Comparison of ENCODE assay signal across 19 cellular contexts in genomic region chr19:50880241-50880640, GRCh38. TPM values are rescaled to one million over a fixed set of nuclear protein-coding genes. Genes with fewer than 3 reads are reported as not detected.
DNase-seq lines count a peak whose midpoint lies in the region; ATAC-seq and TF ChIP-seq lines count a peak whose summit lies in the region.
"Had no signal": no experiment of that assay in that cellular context is flagged by ENCODE, and none has a peak within 500 bp of the region (broad histone marks: within the 10 kb centered on the region; RNA-seq: fewer than 3 reads in every experiment).

No MANE protein-coding gene starts in this region.

- H3K27ac ChIP-seq in 22Rv1 (peak overlapping the region; percentile 100), VCaP (peak overlapping the region; percentile 100), prostate gland (peak overlapping the region; percentile 61 to 99), substantia nigra (ENCODE audit: low read depth, low read length, poor library complexity, severe bottlenecking) (no peak overlapping the region)
- H3K27ac ChIP-seq: GM23248 had no signal

- ATAC-seq in HG03439 (IDR thresholded peaks at IDR 0.05; ENCODE audit: unreplicated experiment), result no peak
- ATAC-seq: CD8-positive, alpha-beta T cell had no signal

- peak; percentile 69 for DNase-seq in prostate gland (ENCODE audit: low spot score)
- DNase-seq in type B pancreatic cell (ENCODE audit: extremely low spot score, unreplicated experiment), result no peak
- DNase-seq in NCI-H1092 treated with DMSO at 0.1 percent for 48 hours (lab: John Stamatoyannopoulos, UW), result no peak
- no peak for DNase-seq in substantia nigra (lab: John Stamatoyannopoulos, UW)
- DNase-seq: C1 segment of cervical spinal cord; CD4-positive, CD25-positive, alpha-beta regulatory T cell; CD8-positive, alpha-beta T cell; DMS153; DND-41; GM23248; H7; HCEC 1CT had no signal

- H3K27me3 ChIP-seq in prostate gland (replicated peaks; ENCODE audit: insufficient read depth), result no peaks in the 10 kb centered on the region

- H3K4me3 Mint-ChIP-seq in type B pancreatic cell, result peak overlapping the region; percentile 9
- H3K4me3 Mint-ChIP-seq: CD4-positive, CD25-positive, alpha-beta regulatory T cell; CD8-positive, alpha-beta T cell had no signal

- H3K4me3 ChIP-seq in prostate gland, result no peak overlapping the region
- H3K4me3 ChIP-seq: GM23248 had no signal

- intact Hi-C loops in prostate gland (cut with DNase I), result no loop called here

- H3K9me3 ChIP-seq in prostate gland, result no peaks in the 10 kb centered on the region
- H3K9me3 ChIP-seq: Caco-2 had no signal

- H3K4me1 ChIP-seq in prostate gland (replicated peaks), result no peaks in the 10 kb centered on the region
- H3K4me1 ChIP-seq: Caco-2 had no signal

- TF ChIP-seq CTCF in 22Rv1 (IDR thresholded peaks at IDR 0.05) (no peak), VCaP (conservative IDR thresholded peaks at IDR 0.05) (no peak), prostate gland (IDR thresholded peaks at IDR 0.05) (no peak), type B pancreatic cell (conservative IDR thresholded peaks at IDR 0.05) (no peak)

- peak overlapping the region; percentile 76 for H3K27ac Mint-ChIP-seq in type B pancreatic cell
- H3K27ac Mint-ChIP-seq: CD4-positive, CD25-positive, alpha-beta regulatory T cell; CD8-positive, alpha-beta T cell had no signal

- no peaks in the 10 kb centered on the region for H3K4me1 Mint-ChIP-seq in type B pancreatic cell (ENCODE audit: unreplicated experiment)

- no peaks in the 10 kb centered on the region for H3K36me3 ChIP-seq in prostate gland

- peaks cover 54% of the 10 kb centered on the region for H3K27me3 Mint-ChIP-seq in type B pancreatic cell

- H3K9me3 Mint-ChIP-seq in type B pancreatic cell, result no peaks in the 10 kb centered on the region
- H3K9me3 Mint-ChIP-seq: CD4-positive, CD25-positive, alpha-beta regulatory T cell; CD8-positive, alpha-beta T cell had no signal

- 54% methylated on average over 5 of the region's 5 CpGs for WGBS in prostate gland

- H3K36me3 Mint-ChIP-seq in type B pancreatic cell, result no peaks in the 10 kb centered on the region
- H3K36me3 Mint-ChIP-seq: CD4-positive, CD25-positive, alpha-beta regulatory T cell; CD8-positive, alpha-beta T cell had no signal

- no peak for TF ChIP-seq POLR2A in prostate gland (IDR thresholded peaks at IDR 0.05)

RNA-seq across cellular contexts. Expression of gene KLK2, which starts 7.0 kb away (rescaled TPM):
- over 10,000 TPM in 1 of 2 donors, 1,000 to 10,000 TPM in 1; 3,344 to 10,024 TPM for total RNA-seq in prostate gland
- 0.43 TPM in 1 of 2 replicates, not detected in the other for total RNA-seq in type B pancreatic cell (ENCODE audit: low replicate concordance)
- total RNA-seq: A172; A673; Caco-2; CD4-positive, CD25-positive, alpha-beta regulatory T cell; CD8-positive, alpha-beta T cell; GM23248; H1; H7 had no signal

RNA-seq across cellular contexts. Expression of gene KLK3, which starts 25.5 kb away (rescaled TPM):
- total RNA-seq in prostate gland, result over 10,000 TPM in 1 of 2 donors, 1,000 to 10,000 TPM in 1; 7,620 to 35,247 TPM
- total RNA-seq in type B pancreatic cell (ENCODE audit: low replicate concordance), result not detected in 2 replicates
- total RNA-seq: A172; A673; Caco-2; CD4-positive, CD25-positive, alpha-beta regulatory T cell; CD8-positive, alpha-beta T cell; GM23248; H1; H7 had no signal

RNA-seq across cellular contexts. Expression of gene KLK4, which starts 31.0 kb away (rescaled TPM):
- 100 to 1,000 TPM; 188 to 330 TPM for total RNA-seq in prostate gland
- total RNA-seq in type B pancreatic cell (ENCODE audit: low replicate concordance), result 0.46 TPM in 1 of 2 replicates, not detected in the other
- total RNA-seq: A172; A673; Caco-2; CD4-positive, CD25-positive, alpha-beta regulatory T cell; CD8-positive, alpha-beta T cell; GM23248; H1; H7 had no signal

RNA-seq across cellular contexts. Expression of gene KLK15, which starts 46.9 kb away (rescaled TPM):
- total RNA-seq in prostate gland (1 to 10 TPM; 4.0 to 8.5 TPM), type B pancreatic cell (ENCODE audit: low replicate concordance) (0.26 TPM in 1 of 2 replicates, not detected in the other)
- total RNA-seq: A172; A673; Caco-2; CD4-positive, CD25-positive, alpha-beta regulatory T cell; CD8-positive, alpha-beta T cell; GM23248; H1; H7 had no signal

RNA-seq across cellular contexts. Expression of gene KLK1, which starts 56.7 kb away (rescaled TPM):
- total RNA-seq in prostate gland (10 to 100 TPM in 1 of 2 donors, 1 to 10 TPM in 1; 8.3 to 45.2 TPM), type B pancreatic cell (ENCODE audit: low replicate concordance) (1.5 and 2.9 TPM in 2 replicates)
- total RNA-seq: A172; A673; CD8-positive, alpha-beta T cell; GM23248; H7 had no signal

Comparison
In these comparisons a context has a peak if more than half of its experiments do, and no peak if none do; other contexts are left out.
1. RNA of gene KLK2, which starts 7.0 kb away (total RNA-seq): 3,344 to 10,024 TPM in prostate gland; 0.43 TPM in type B pancreatic cell; every median in the first group is over 1,000 times any median in the second.
2. RNA of gene KLK3, which starts 25.5 kb away (total RNA-seq): 7,620 to 35,247 TPM in prostate gland; not detected in type B pancreatic cell; every median in the first group is over 1,000 times any median in the second.
3. RNA of gene KLK4, which starts 31.0 kb away (total RNA-seq): 188 to 330 TPM in prostate gland; 0.46 TPM in type B pancreatic cell; every median in the first group is over 100 times any median in the second.